In genomic region chr6:12335131-12335527, GRCh38 we compare ENCODE assay signal across 17 cellular contexts. TPM values are rescaled to one million over a fixed set of nuclear protein-coding genes. Genes with fewer than 3 reads are reported as not detected.
DNase-seq lines count a peak whose midpoint lies in the region; ATAC-seq and TF ChIP-seq lines count a peak whose summit lies in the region.
"Had no signal": no experiment of that assay in that cellular context is flagged by ENCODE, and none has a peak within 500 bp of the region (broad histone marks: within the 10 kb centered on the region; RNA-seq: fewer than 3 reads in every experiment).

No MANE protein-coding gene starts in this region.

- CTCF ChIA-PET in SK-N-SH (lab: Yijun Ruan, JAX): no interaction called here

- H3K27me3 ChIP-seq in SK-N-SH (ENCODE audit: insufficient read depth): no peaks in the 10 kb centered on the region
- H3K27me3 ChIP-seq: BLaER1 had no signal

- ATAC-seq in GM19395 (IDR thresholded peaks at IDR 0.05; ENCODE audit: unreplicated experiment) (peak; percentile 73), HG02642 (IDR thresholded peaks at IDR 0.05; ENCODE audit: poor library complexity, unreplicated experiment) (peak; percentile 53), HG03571 (IDR thresholded peaks at IDR 0.05; ENCODE audit: unreplicated experiment) (peak; percentile 54), left lobe of liver (no peak)
- ATAC-seq: activated T-cell treated with anti-CD3 and anti-CD28 coated beads, Interleukin-2, amount 50 U/mL, for 72 hours; sciatic nerve; SK-N-SH treated with all-trans-retinoic acid at 6 μM for 48 hours had no signal

- no peak overlapping the region for H2AFZ ChIP-seq in SK-N-SH (ENCODE audit: low read depth)

- no peak overlapping the region for H3K9ac ChIP-seq in SK-N-SH
- H3K9ac ChIP-seq: BLaER1 had no signal

- no peaks in the 10 kb centered on the region for H3K9me2 ChIP-seq in SK-N-SH

- no peaks in the 10 kb centered on the region for H3K79me2 ChIP-seq in SK-N-SH (ENCODE audit: insufficient read depth)

- TF ChIP-seq CTCF in SK-N-SH (IDR thresholded peaks at IDR 0.05): no peak

- no peaks in the 10 kb centered on the region for H3K4me1 ChIP-seq in SK-N-SH (ENCODE audit: control insufficient read depth in 1 of 2, insufficient read depth in 2 of 2, low read depth in 1 of 2, low read length in 1 of 2)

- no peaks in the 10 kb centered on the region for H3F3A ChIP-seq in SK-N-SH (replicated peaks; ENCODE audit: insufficient read depth)

- H3K36me3 ChIP-seq in SK-N-SH (replicated peaks in 1 of 2; ENCODE audit: control insufficient read depth in 1 of 2, insufficient read depth in 2 of 2, low read length in 1 of 2): no peaks in the 10 kb centered on the region
- H3K36me3 ChIP-seq: BLaER1, thoracic aorta had no signal

- POLR2A ChIA-PET in SK-N-SH (lab: Yijun Ruan, JAX): no interaction called here

- no peaks in the 10 kb centered on the region for H4K20me1 ChIP-seq in SK-N-SH (ENCODE audit: insufficient read depth)
- H4K20me1 ChIP-seq: BLaER1 had no signal

- no peak for TF ChIP-seq EP300 in SK-N-SH (IDR thresholded peaks at IDR 0.05; ENCODE audit: borderline replicate concordance in 1 of 2, low read depth in 1 of 2, low read length in 1 of 2)

- 53% methylated on average over 1 of the region's 1 CpG for WGBS in SK-N-SH (ENCODE audit: low lambda C conversion rate)

- H3K9me3 ChIP-seq in SK-N-SH: no peaks in the 10 kb centered on the region
- H3K9me3 ChIP-seq: BLaER1, thoracic aorta had no signal

- H3K27ac ChIP-seq in SK-N-SH (ENCODE audit: low read depth in 2 of 2, low read length in 1 of 2): no peak overlapping the region
- H3K27ac ChIP-seq: BLaER1, thoracic aorta had no signal

- H3K4me3 ChIP-seq in SK-N-SH (ENCODE audit: low read depth in 2 of 2, low read length in 1 of 2): no peak overlapping the region
- H3K4me3 ChIP-seq: BLaER1, thoracic aorta had no signal

- H3K4me2 ChIP-seq in SK-N-SH: no peak overlapping the region
- H3K4me2 ChIP-seq: BLaER1 had no signal

- no peak for DNase-seq in SK-N-SH
- DNase-seq in left lobe of liver (ENCODE audit: low spot score): no peak
- no peak for DNase-seq in SIG-M5 (lab: John Stamatoyannopoulos, UW)
- DNase-seq in activated naive CD4-positive, alpha-beta T cell (lab: John Stamatoyannopoulos, UW): no peak
- DNase-seq: activated T-cell treated with anti-CD3 and anti-CD28 coated beads, Interleukin-2, amount 50 U/mL, for 72 hours; effector CD4-positive, alpha-beta T cell; GOT3; kidney; NCI-H146; NCI-H446 had no signal

- TF ChIP-seq RAD21 in SK-N-SH (IDR thresholded peaks at IDR 0.05; ENCODE audit: low read length): no peak

TF ChIP-seq in SK-N-SH, 30 proteins besides CTCF, POLR2A, EP300 and RAD21:
- TF ChIP-seq FOXM1 (IDR thresholded peaks at IDR 0.05; ENCODE audit: low read depth) (no peak), GABPA (IDR thresholded peaks at IDR 0.05; ENCODE audit: low read depth) (no peak), TCF12 (IDR thresholded peaks at IDR 0.05) (no peak), CHD2 (IDR thresholded peaks at IDR 0.05; ENCODE audit: low read length, partially characterized antibody) (no peak), NFIC (IDR thresholded peaks at IDR 0.05; ENCODE audit: borderline replicate concordance) (no peak), FOXJ3 (CRISPR knock-in tag; IDR thresholded peaks at IDR 0.05) (no peak), MEF2A (IDR thresholded peaks at IDR 0.05; ENCODE audit: borderline replicate concordance, low read depth) (no peak), IRF3 (IDR thresholded peaks at IDR 0.05; ENCODE audit: low read depth, low read length) (no peak), TAF1 (IDR thresholded peaks at IDR 0.05; ENCODE audit: borderline replicate concordance, low read depth, low read length) (no peak), MAX (IDR thresholded peaks at IDR 0.05; ENCODE audit: low read depth) (no peak), RFX5 (IDR thresholded peaks at IDR 0.05; ENCODE audit: low read length) (no peak), FOSL2 (IDR thresholded peaks at IDR 0.05; ENCODE audit: borderline replicate concordance, low read depth) (no peak), USF1 (IDR thresholded peaks at IDR 0.05; ENCODE audit: borderline replicate concordance, low read depth) (no peak), REST (IDR thresholded peaks at IDR 0.05; ENCODE audit: low read depth, low read length) (no peak), RXRA (IDR thresholded peaks at IDR 0.05; ENCODE audit: borderline replicate concordance, low read depth) (no peak)

RNA-seq across cellular contexts. Expression of gene EDN1, which starts 45.0 kb away (rescaled TPM):
- 1.3 TPM in 2 replicates for polyA plus RNA-seq in SK-N-SH (2012; rRNA removed)
- polyA plus RNA-seq in SK-N-SH (2012; cell fraction: cytosol; rRNA removed): 1.5 and 1.6 TPM in 2 replicates
- 1.7 and 3.4 TPM in 2 replicates for polyA plus RNA-seq in SK-N-SH (2012; cell fraction: nucleus; rRNA removed)
- 0.33 TPM for total RNA-seq in left lobe of liver
